ENCODE assay signal across 12 cellular contexts in the genomic region with DNA sequence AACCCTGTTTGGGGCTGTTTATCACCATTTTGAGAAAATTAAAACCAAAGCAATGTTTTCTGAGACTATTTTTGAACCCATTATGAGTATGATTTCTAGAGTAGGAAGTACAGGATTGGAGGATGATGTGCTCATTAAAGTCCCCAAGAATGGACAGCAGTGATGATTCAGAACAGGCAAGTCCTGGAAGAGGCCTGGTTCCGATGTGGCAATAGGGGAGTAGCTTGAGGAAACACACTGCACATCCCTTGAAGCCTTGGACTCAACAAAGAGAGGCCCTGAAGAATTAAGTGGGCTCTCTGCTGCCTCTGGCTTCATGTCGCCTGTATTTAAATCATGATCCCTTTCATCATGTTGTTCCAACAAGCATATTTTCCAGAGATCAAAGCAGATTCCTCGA.
"Had no signal": no experiment of that assay in that cellular context is flagged by ENCODE, and none has a peak within 500 bp of the region (broad histone marks: within the 10 kb centered on the region; RNA-seq: fewer than 3 reads in every experiment).

No MANE protein-coding gene starts in this region.

- DNase-seq: activated CD4-positive, alpha-beta T cell treated with anti-CD3 and anti-CD28 coated beads, Interleukin-2, amount 50 U/mL, for 4 hours; activated CD4-positive, CD25-positive, alpha-beta regulatory T cell treated with anti-CD3 and anti-CD28 coated beads, Interleukin-2, amount 50 U/mL, for 72 hours; activated CD8-positive, alpha-beta memory T cell treated with anti-CD3 and anti-CD28 coated beads, Interleukin-2, amount 10 ng/mL, durations not matched to agents 7 days and 5 days; activated effector memory CD4-positive, alpha-beta T cell treated with anti-CD3 and anti-CD28 coated beads, Interleukin-2, amount 50 U/mL, for 16 hours; activated T-cell treated with anti-CD3 and anti-CD28 coated beads, Interleukin-2, amount 50 U/mL, for 4 hours; anterior cingulate cortex; effector CD8-positive, alpha-beta T cell; heart left ventricle; left ventricle myocardium superior; mesendoderm; T-helper 17 cell had no signal

- H3K9me3 Mint-ChIP-seq: activated naive CD4-positive, alpha-beta T cell treated with anti-CD3 and anti-CD28 coated beads, Interleukin-2, amount 50 U/mL, for 72 hours; activated T-cell treated with anti-CD3 and anti-CD28 coated beads, Interleukin-2, amount 50 U/mL, for 4 hours had no signal

- H3K36me3 ChIP-seq: heart left ventricle had no signal

- H3K27ac Mint-ChIP-seq: activated CD8-positive, alpha-beta memory T cell treated with anti-CD3 and anti-CD28 coated beads, Interleukin-2, amount 10 ng/mL, durations not matched to agents 7 days and 5 days; activated naive CD4-positive, alpha-beta T cell treated with anti-CD3 and anti-CD28 coated beads, Interleukin-2, amount 50 U/mL, for 72 hours; T-helper 17 cell had no signal

- H3K36me3 Mint-ChIP-seq: activated CD8-positive, alpha-beta memory T cell treated with anti-CD3 and anti-CD28 coated beads, Interleukin-2, amount 10 ng/mL, durations not matched to agents 7 days and 5 days; activated naive CD4-positive, alpha-beta T cell treated with anti-CD3 and anti-CD28 coated beads, Interleukin-2, amount 50 U/mL, for 72 hours had no signal

- H3K4me1 Mint-ChIP-seq: activated CD8-positive, alpha-beta memory T cell treated with anti-CD3 and anti-CD28 coated beads, Interleukin-2, amount 10 ng/mL, durations not matched to agents 7 days and 5 days; T-helper 17 cell had no signal

- H3K27ac ChIP-seq: heart left ventricle had no signal

- H3K9me3 ChIP-seq: heart left ventricle had no signal

- H3K27me3 ChIP-seq: heart left ventricle had no signal

- H3K4me3 Mint-ChIP-seq: activated CD8-positive, alpha-beta memory T cell treated with anti-CD3 and anti-CD28 coated beads, Interleukin-2, amount 10 ng/mL, durations not matched to agents 7 days and 5 days; activated T-cell treated with anti-CD3 and anti-CD28 coated beads, Interleukin-2, amount 50 U/mL, for 4 hours; T-helper 17 cell had no signal

- H3K4me3 ChIP-seq: heart left ventricle had no signal
